12 cellular contexts compared by ENCODE assay signal in the genomic region with DNA sequence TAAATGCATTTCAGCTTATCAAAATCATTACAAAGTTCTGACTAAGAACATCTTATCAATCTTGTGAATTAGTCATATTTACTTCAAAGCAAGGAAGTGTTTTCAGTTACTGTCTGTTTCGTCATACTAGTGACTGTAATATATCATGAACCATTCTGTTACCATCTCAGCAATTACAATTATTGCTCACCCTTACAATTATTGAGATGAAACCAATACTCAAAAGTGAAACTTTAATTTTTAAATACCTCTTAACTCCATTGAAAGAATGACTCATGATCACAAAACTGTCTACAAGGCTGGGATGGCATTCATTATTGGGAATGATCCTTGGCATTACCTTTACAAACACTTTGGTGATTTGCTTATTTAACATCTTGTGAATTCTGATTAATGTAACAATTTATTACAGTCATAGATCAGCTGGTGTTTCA.
DNase-seq lines count a peak whose midpoint lies in the region; ATAC-seq and TF ChIP-seq lines count a peak whose summit lies in the region.
"Had no signal": no experiment of that assay in that cellular context is flagged by ENCODE, and none has a peak within 500 bp of the region (broad histone marks: within the 10 kb centered on the region; RNA-seq: fewer than 3 reads in every experiment).

No MANE protein-coding gene starts in this region.

- H3K27ac Mint-ChIP-seq in activated T-helper 2 cell treated with anti-CD3 and anti-CD28 coated beads, Interferon-gamma antibody, Interleukin-2, Interleukin-4, amounts not matched to agents 10 μg/mL and 5 μg/mL and 100 μg/mL, durations not matched to agents 14 hours and 24 hours and 36 hours = peak overlapping the region; percentile 93
- peak overlapping the region; percentile 71 for H3K27ac Mint-ChIP-seq in mesothelial cell of epicardium

- TF ChIP-seq POLR2A in esophagus muscularis mucosa (IDR thresholded peaks at IDR 0.05; ENCODE audit: low read depth) = no peak
- no peak for TF ChIP-seq POLR2A in body of pancreas (IDR thresholded peaks at IDR 0.05)

- H3K4me3 Mint-ChIP-seq in activated T-helper 2 cell treated with anti-CD3 and anti-CD28 coated beads, Interferon-gamma antibody, Interleukin-2, Interleukin-4, amounts not matched to agents 10 μg/mL and 5 μg/mL and 100 μg/mL, durations not matched to agents 14 hours and 24 hours and 36 hours (ENCODE audit: low read depth) = peak overlapping the region; percentile 66
- no peak overlapping the region for H3K4me3 Mint-ChIP-seq in mesothelial cell of epicardium
- H3K4me3 Mint-ChIP-seq: neural crest cell had no signal

- H3K27me3 ChIP-seq in esophagus muscularis mucosa (no peaks in the 10 kb centered on the region), body of pancreas (no peaks in the 10 kb centered on the region)

- H3K4me1 ChIP-seq in esophagus muscularis mucosa (peaks cover 0 to 35% (median 24%) of the 10 kb centered on the region in 4 donors), body of pancreas (no peaks in the 10 kb centered on the region)

- peaks cover 45% of the 10 kb centered on the region for H3K4me1 Mint-ChIP-seq in activated T-helper 2 cell treated with anti-CD3 and anti-CD28 coated beads, Interferon-gamma antibody, Interleukin-2, Interleukin-4, amounts not matched to agents 10 μg/mL and 5 μg/mL and 100 μg/mL, durations not matched to agents 14 hours and 24 hours and 36 hours (ENCODE audit: low read depth)
- H3K4me1 Mint-ChIP-seq in mesothelial cell of epicardium = peaks cover 26% of the 10 kb centered on the region
- H3K4me1 Mint-ChIP-seq: neural crest cell had no signal

- TF ChIP-seq CTCF in mesothelial cell of epicardium (IDR thresholded peaks at IDR 0.05; ENCODE audit: unreplicated experiment) = no peak
- TF ChIP-seq CTCF in esophagus muscularis mucosa (IDR thresholded peaks at IDR 0.05) = no peak
- no peak for TF ChIP-seq CTCF in body of pancreas (IDR thresholded peaks at IDR 0.05)

- no peaks in the 10 kb centered on the region for H3K36me3 ChIP-seq in esophagus muscularis mucosa
- H3K36me3 ChIP-seq in body of pancreas (replicated peaks in 1 of 2; ENCODE audit: insufficient read depth in 1 of 2, low read depth in 2 of 2) = no peaks in the 10 kb centered on the region

- peak; percentile 7 for DNase-seq in HT1080 (ENCODE audit: low read depth)
- DNase-seq in activated T-helper 2 cell treated with anti-CD3 and anti-CD28 coated beads, Interferon-gamma antibody, Interleukin-2, Interleukin-4, amounts not matched to agents 10 μg/mL and 5 μg/mL and 100 μg/mL, durations not matched to agents 14 hours and 24 hours and 36 hours (ENCODE audit: low spot score) = no peak
- DNase-seq in mesothelial cell of epicardium (ENCODE audit: low spot score in 2 of 2, unreplicated experiment in 2 of 2) = no peak
- no peak for DNase-seq in central memory CD4-positive, alpha-beta T cell
- DNase-seq in esophagus muscularis mucosa (ENCODE audit: extremely low spot score) = no peak
- DNase-seq in body of pancreas = no peak
- DNase-seq in nucleus accumbens (lab: John Stamatoyannopoulos, UW) = no peak
- DNase-seq: GM23248, KG1, SHP77 treated with DMSO at 0.1 percent for 48 hours had no signal

- WGBS in esophagus muscularis mucosa = 76% methylated on average over 1 of the region's 1 CpG
- 68 to 74% methylated on average over 1 of the region's 1 CpG for WGBS in body of pancreas, 2 donors

- peaks cover 67% of the 10 kb centered on the region for H3K36me3 Mint-ChIP-seq in activated T-helper 2 cell treated with anti-CD3 and anti-CD28 coated beads, Interferon-gamma antibody, Interleukin-2, Interleukin-4, amounts not matched to agents 10 μg/mL and 5 μg/mL and 100 μg/mL, durations not matched to agents 14 hours and 24 hours and 36 hours (ENCODE audit: low read depth)
- H3K36me3 Mint-ChIP-seq in mesothelial cell of epicardium = peaks cover 10% of the 10 kb centered on the region

- peak; percentile 60 for ATAC-seq in GM18519 (IDR thresholded peaks at IDR 0.05; ENCODE audit: low FRiP score, unreplicated experiment)
- ATAC-seq in body of pancreas = no peak

- intact Hi-C loops in activated T-helper 2 cell treated with anti-CD3 and anti-CD28 coated beads, Interferon-gamma antibody, Interleukin-2, Interleukin-4, amounts not matched to agents 10 μg/mL and 5 μg/mL and 100 μg/mL, durations not matched to agents 14 hours and 24 hours and 36 hours (cut with micrococcal nuclease) = loop anchor here (1.0 kb wide), 5 partner anchors 52 to 258 kb away; no protein-coding TSS in a partner anchor
- intact Hi-C loops in esophagus muscularis mucosa (cut with DNase I) = loop anchor here (10.0 kb wide), 1 partner anchor 55 kb away; no protein-coding TSS in a partner anchor
- intact Hi-C loops in body of pancreas (cut with DNase I) = no loop called here

- H3K27ac ChIP-seq in esophagus muscularis mucosa (replicated peaks in 1 of 4) (no peak overlapping the region), body of pancreas (no peak overlapping the region)
- H3K27ac ChIP-seq: GM23248 had no signal

- H3K4me3 ChIP-seq in esophagus muscularis mucosa = no peak overlapping the region
- H3K4me3 ChIP-seq in body of pancreas = no peak overlapping the region
- H3K4me3 ChIP-seq: GM23248 had no signal

- no peak for TF ChIP-seq EP300 in esophagus muscularis mucosa (IDR thresholded peaks at IDR 0.05)

- peaks cover 11% of the 10 kb centered on the region for H3K9me3 Mint-ChIP-seq in activated T-helper 2 cell treated with anti-CD3 and anti-CD28 coated beads, Interferon-gamma antibody, Interleukin-2, Interleukin-4, amounts not matched to agents 10 μg/mL and 5 μg/mL and 100 μg/mL, durations not matched to agents 14 hours and 24 hours and 36 hours
- peaks cover 5% of the 10 kb centered on the region for H3K9me3 Mint-ChIP-seq in mesothelial cell of epicardium
- H3K9me3 Mint-ChIP-seq: neural crest cell had no signal

- H3K27me3 Mint-ChIP-seq in activated T-helper 2 cell treated with anti-CD3 and anti-CD28 coated beads, Interferon-gamma antibody, Interleukin-2, Interleukin-4, amounts not matched to agents 10 μg/mL and 5 μg/mL and 100 μg/mL, durations not matched to agents 14 hours and 24 hours and 36 hours (ENCODE audit: low read depth) = no peaks in the 10 kb centered on the region
- no peaks in the 10 kb centered on the region for H3K27me3 Mint-ChIP-seq in mesothelial cell of epicardium (ENCODE audit: low read depth)

- H3K9me3 ChIP-seq in esophagus muscularis mucosa (peaks cover 0 to 5% (median 0%) of the 10 kb centered on the region in 4 donors), body of pancreas (no peaks in the 10 kb centered on the region)
